In the genomic region with DNA sequence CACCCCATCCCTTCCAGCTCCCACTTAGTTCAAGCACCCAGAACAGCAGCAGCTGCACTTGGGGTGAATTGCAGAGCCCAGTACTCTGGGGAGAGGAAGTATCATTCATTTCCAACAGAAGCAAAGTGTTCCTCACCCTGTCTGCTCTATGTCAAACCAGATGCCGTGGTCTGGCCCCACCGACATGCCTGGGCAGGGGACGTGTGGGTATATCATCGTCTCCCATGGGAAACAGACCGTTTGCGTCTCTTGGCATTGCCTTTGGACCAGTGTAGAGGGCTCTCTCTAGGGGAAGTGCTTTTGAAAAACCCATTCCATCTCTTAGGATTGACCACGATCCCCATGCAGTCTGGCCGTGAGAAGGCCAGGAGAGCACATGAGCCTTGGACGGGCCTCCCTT, we compare ENCODE assay signal across 22 cellular contexts. TPM values are rescaled to one million over a fixed set of nuclear protein-coding genes. Genes with fewer than 3 reads are reported as not detected.
"Had no signal": no experiment of that assay in that cellular context is flagged by ENCODE, and none has a peak within 500 bp of the region (broad histone marks: within the 10 kb centered on the region; RNA-seq: fewer than 3 reads in every experiment).

No MANE protein-coding gene starts in this region.

- H3K9ac ChIP-seq: parathyroid adenoma had no signal

- H3K4me1 Mint-ChIP-seq: naive thymus-derived CD8-positive, alpha-beta T cell; stimulated activated effector memory CD8-positive, alpha-beta T cell treated with anti-CD3 and anti-CD28 coated beads, Interleukin-12 subunit alpha, Interleukin-12 subunit beta, amount 100 ng/mL, for 72 hours had no signal

- H3K27ac ChIP-seq: esophagus muscularis mucosa, gastrocnemius medialis, parathyroid adenoma, psoas muscle, right lobe of liver, suprapubic skin, thyroid gland had no signal

- H3K79me2 ChIP-seq: parathyroid adenoma had no signal

- DNase-seq: effector memory CD4-positive, alpha-beta T cell; gastrocnemius medialis; heart right ventricle; hypothalamus; left lung; lower lobe of right lung; naive thymus-derived CD8-positive, alpha-beta T cell; occipital lobe; psoas muscle; retina; right lobe of liver; stimulated activated CD4-positive, alpha-beta T cell treated with anti-CD3 and anti-CD28 coated beads, Interleukin-4, amount 100 ng/mL, for 1 hour; stimulated activated CD8-positive, alpha-beta memory T cell treated with anti-CD3 and anti-CD28 coated beads, Interleukin-4, amount 100 ng/mL, for 48 hours; stimulated activated naive CD8-positive, alpha-beta T cell treated with anti-CD3 and anti-CD28 coated beads, Interleukin-15, Interleukin-2, amounts not matched to agents 100 U/mL and 50 U/mL, for 24 hours; thyroid gland had no signal

- H3K36me3 ChIP-seq: esophagus muscularis mucosa, gastrocnemius medialis, heart right ventricle, left lung, lower lobe of right lung, right lobe of liver, suprapubic skin, thyroid gland had no signal

- ATAC-seq: gastrocnemius medialis; heart right ventricle; left lung; naive thymus-derived CD8-positive, alpha-beta T cell; psoas muscle; right lobe of liver; stimulated activated effector memory CD8-positive, alpha-beta T cell treated with anti-CD3 and anti-CD28 coated beads, Interleukin-12 subunit alpha, Interleukin-12 subunit beta, amount 100 ng/mL, for 72 hours; stimulated activated naive CD8-positive, alpha-beta T cell treated with anti-CD3 and anti-CD28 coated beads, Interleukin-15, Interleukin-2, amounts not matched to agents 100 U/mL and 50 U/mL, for 24 hours had no signal

- H2AFZ ChIP-seq: parathyroid adenoma had no signal

- H3K36me3 Mint-ChIP-seq: naive thymus-derived CD8-positive, alpha-beta T cell; stimulated activated effector memory CD8-positive, alpha-beta T cell treated with anti-CD3 and anti-CD28 coated beads, Interleukin-12 subunit alpha, Interleukin-12 subunit beta, amount 100 ng/mL, for 72 hours had no signal

- H3K4me3 Mint-ChIP-seq: naive thymus-derived CD8-positive, alpha-beta T cell; stimulated activated effector memory CD8-positive, alpha-beta T cell treated with anti-CD3 and anti-CD28 coated beads, Interleukin-12 subunit alpha, Interleukin-12 subunit beta, amount 100 ng/mL, for 72 hours had no signal

- FAIRE-seq: endometrium, islet of Langerhans had no signal

- H3K9me3 Mint-ChIP-seq: naive thymus-derived CD8-positive, alpha-beta T cell; stimulated activated effector memory CD8-positive, alpha-beta T cell treated with anti-CD3 and anti-CD28 coated beads, Interleukin-12 subunit alpha, Interleukin-12 subunit beta, amount 100 ng/mL, for 72 hours had no signal

- H3K4me3 ChIP-seq: esophagus muscularis mucosa, gastrocnemius medialis, psoas muscle, right lobe of liver, suprapubic skin, thyroid gland had no signal

- H3K4me1 ChIP-seq: esophagus muscularis mucosa, gastrocnemius medialis, parathyroid adenoma, psoas muscle, thyroid gland had no signal

- H3K9me3 ChIP-seq: esophagus muscularis mucosa, heart right ventricle, left lung, lower lobe of right lung, psoas muscle, right lobe of liver, suprapubic skin, thyroid gland had no signal

- H3K27me3 ChIP-seq: left lung, right lobe of liver, thyroid gland had no signal

- H3K27ac Mint-ChIP-seq: naive thymus-derived CD8-positive, alpha-beta T cell; stimulated activated effector memory CD8-positive, alpha-beta T cell treated with anti-CD3 and anti-CD28 coated beads, Interleukin-12 subunit alpha, Interleukin-12 subunit beta, amount 100 ng/mL, for 72 hours had no signal

RNA-seq across cellular contexts. Expression of a gene that starts 1.1 kb away (rescaled TPM):
- total RNA-seq: naive thymus-derived CD8-positive, alpha-beta T cell had no signal
- polyA plus RNA-seq: naive thymus-derived CD8-positive, alpha-beta T cell; neural cell had no signal
